In the genomic region with DNA sequence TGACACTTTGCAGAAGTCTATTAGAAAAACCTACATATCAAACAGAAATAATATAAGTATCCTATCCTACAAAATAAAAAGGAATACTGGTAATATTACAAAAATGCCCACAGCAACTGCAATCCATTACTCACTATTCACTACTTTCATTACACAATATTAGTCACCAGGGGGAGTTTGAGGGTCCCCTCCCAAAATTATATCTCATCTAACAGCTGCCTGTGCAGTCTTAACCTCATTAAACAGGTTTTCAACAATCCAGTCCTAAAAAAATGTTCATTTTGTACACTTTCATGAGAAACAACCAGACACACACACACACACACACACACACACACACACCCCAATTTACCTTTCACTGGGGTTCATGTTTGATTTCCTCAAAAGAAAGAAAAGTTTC, we compare ENCODE assay signal across 12 cellular contexts. TPM values are rescaled to one million over a fixed set of nuclear protein-coding genes. Genes with fewer than 3 reads are reported as not detected.
DNase-seq lines count a peak whose midpoint lies in the region; ATAC-seq, FAIRE-seq and TF ChIP-seq lines count a peak whose summit lies in the region.
"Had no signal": no experiment of that assay in that cellular context is flagged by ENCODE, and none has a peak within 500 bp of the region (broad histone marks: within the 10 kb centered on the region; RNA-seq: fewer than 3 reads in every experiment).

No MANE protein-coding gene starts in this region.

- H3K9ac ChIP-seq in GM12878 (ENCODE audit: control insufficient read depth, insufficient read depth, low read length): no peak overlapping the region

- SMC1A ChIA-PET in GM12878 (lab: Charles Lee; ENCODE audit: uncharacterized antibody, unreplicated experiment): interaction anchor here (0.7 kb wide), 1 partner anchor 95 kb away, joined by 3 read pairs; no protein-coding TSS in a partner anchor

- H3K4me1 Mint-ChIP-seq in nephron: peaks cover 42% of the 10 kb centered on the region

- 0 out of 2 replicates have a peak, but pooled peaks have one; percentile 6 for TF ChIP-seq RAD21 in GM12878 (IDR thresholded peaks at IDR 0.05; ENCODE audit: insufficient read depth, low read depth, low read length)

- no peaks in the 10 kb centered on the region for H3K36me3 ChIP-seq in GM12878 (ENCODE audit: control insufficient read depth in 2 of 2, insufficient read depth in 2 of 2, low read length in 1 of 2)
- H3K36me3 ChIP-seq: lower lobe of right lung had no signal

- H4K20me1 ChIP-seq in GM12878 (ENCODE audit: control insufficient read depth, insufficient read depth): no peaks in the 10 kb centered on the region

- no peak for FAIRE-seq in GM12878 (lab: Jason Lieb, UNC)
- FAIRE-seq: endothelial cell of umbilical vein had no signal

- peaks cover 2% of the 10 kb centered on the region for H3K36me3 Mint-ChIP-seq in nephron (ENCODE audit: low read depth)

- peak overlapping the region; percentile 85 for H3K4me2 ChIP-seq in GM12878 (ENCODE audit: control insufficient read depth, insufficient read depth)

- no peaks in the 10 kb centered on the region for H3K27me3 ChIP-seq in GM12878 (replicated peaks in 1 of 2; ENCODE audit: control insufficient read depth in 2 of 2, insufficient read depth in 2 of 2, low read length in 1 of 2)

- intact Hi-C loops in GM12878 (cut with micrococcal nuclease; ENCODE audit: unreplicated experiment): loop anchor here (10.0 kb wide), 1 partner anchor 891 kb away; the partner anchor contains the start of genes PAICS and PPAT

- H3K4me3 ChIP-seq in GM12878: peak overlapping the region; percentile 80; the same call in 1 of the 2 replicates

- no peaks in the 10 kb centered on the region for H3K4me1 ChIP-seq in GM12878 (ENCODE audit: control insufficient read depth, insufficient read depth, low read length)

- BruUV-seq in GM12878 (replicated peaks; lab: Mats Ljungman, UMichigan): no TSS peak

- TF ChIP-seq EP300 in GM12878 (IDR thresholded peaks at IDR 0.05; ENCODE audit: borderline replicate concordance in 1 of 2, control insufficient read depth in 1 of 2, low read depth in 2 of 2, low read length in 2 of 2): no peak

- no peaks in the 10 kb centered on the region for H3K9me3 Mint-ChIP-seq in nephron
- H3K9me3 Mint-ChIP-seq: T-helper 2 cell treated with Interferon-gamma antibody and Interleukin-4, amounts not matched to agents 5 μg/mL and 100 μg/mL, for 36 hours had no signal

- no peaks in the 10 kb centered on the region for H3K9me3 ChIP-seq in GM12878 (replicated peaks; ENCODE audit: control insufficient read depth, insufficient read depth, low read length)
- H3K9me3 ChIP-seq: lower lobe of right lung had no signal

- no peak for ATAC-seq in GM12878
- ATAC-seq: lower lobe of right lung had no signal

- no peak overlapping the region for H2AFZ ChIP-seq in GM12878 (ENCODE audit: control insufficient read depth, low read depth, low read length)

- no peak for TF ChIP-seq POLR2A in GM12878 (IDR thresholded peaks at IDR 0.05; ENCODE audit: low read depth, low read length)

- in situ Hi-C loops in GM12878 (cut with MboI): no loop called here

- H3K79me2 ChIP-seq in GM12878 (ENCODE audit: control insufficient read depth, insufficient read depth, low read length): peaks cover 41% of the 10 kb centered on the region

- no peak overlapping the region; the same call in 1 of the 2 replicates for H3K27ac ChIP-seq in GM12878 (ENCODE audit: control insufficient read depth, insufficient read depth)
- H3K27ac ChIP-seq: lower lobe of right lung had no signal

- H3K27ac Mint-ChIP-seq in nephron: peak overlapping the region; percentile 99
- H3K27ac Mint-ChIP-seq: T-helper 2 cell treated with Interferon-gamma antibody and Interleukin-4, amounts not matched to agents 5 μg/mL and 100 μg/mL, for 36 hours had no signal

- H3K4me3 Mint-ChIP-seq in nephron: peak overlapping the region; percentile 91 to 99 (median 98)
- H3K4me3 Mint-ChIP-seq: T-helper 2 cell treated with Interferon-gamma antibody and Interleukin-4, amounts not matched to agents 5 μg/mL and 100 μg/mL, for 36 hours had no signal

- DNase-seq in ELR (ENCODE audit: low read depth): peak; percentile 58
- DNase-seq in Kasumi-1 (lab: John Stamatoyannopoulos, UW): peak; percentile 46 to 63
- DNase-seq in GM12878 (ENCODE audit: low read depth, low spot score): no peak
- no peak for DNase-seq in NCI-H2107 treated with DMSO at 0.1 percent for 48 hours (lab: John Stamatoyannopoulos, UW; ENCODE audit: unreplicated experiment)
- no peak for DNase-seq in GDM1 (lab: John Stamatoyannopoulos, UW)
- no peak for DNase-seq in medulla oblongata (ENCODE audit: extremely low spot score)
- DNase-seq: activated gamma-delta T cell, lower lobe of right lung had no signal

- CTCF ChIA-PET in GM12878 (lab: Yijun Ruan, JAX): no interaction called here

- RAD21 ChIA-PET in GM12878 (lab: Charles Lee; ENCODE audit: unreplicated experiment): interaction anchor here (0.6 to 1.1 kb wide), 2 partner anchors 11 to 327 kb away, joined by 3 read pairs; no protein-coding TSS in a partner anchor

- no peaks in the 10 kb centered on the region for H3K27me3 Mint-ChIP-seq in nephron (ENCODE audit: low read depth)

- TF ChIP-seq CTCF in GM12878 (IDR thresholded peaks at IDR 0.05 in 2 of 3, conservative IDR thresholded peaks at IDR 0.05 in 1 of 3; ENCODE audit: control insufficient read depth in 2 of 3, extremely low read depth in 1 of 3, insufficient read depth in 1 of 3, low read depth in 3 of 3, low read length in 3 of 3) (no peak; a peak in 1 of 6 replicates), nephron (IDR thresholded peaks at IDR 0.05; ENCODE audit: unreplicated experiment in 3 of 3) (peak in 2 of 3 experiments; percentile 8 to 32)

- POLR2A ChIA-PET in GM12878 (lab: Charles Lee): interaction anchor here (0.7 to 1.8 kb wide), 2 partner anchors 25 to 1260 kb away, joined by 3 to 5 read pairs; no protein-coding TSS in a partner anchor

TF ChIP-seq in GM12878, 131 proteins besides CTCF, POLR2A, EP300 and RAD21:
- TF ChIP-seq JUNB (IDR thresholded peaks at IDR 0.05) (peak; percentile 36), TCF7 (IDR thresholded peaks at IDR 0.05; ENCODE audit: borderline replicate concordance) (0 out of 2 replicates have a peak, but pooled peaks have one; percentile 11), RUNX3 (IDR thresholded peaks at IDR 0.05; ENCODE audit: low read length) (peak; percentile 7; the same call in 1 of the 2 replicates), SMAD5 (IDR thresholded peaks at IDR 0.05; ENCODE audit: low read depth) (no peak)
TF ChIP-seq in GM12878: peak in this region for 3.

RNA-seq across cellular contexts. Expression of gene CLOCK, which starts 2.9 kb away (rescaled TPM):
- 43.0 and 43.8 TPM in 2 replicates for total RNA-seq in GM12878 (2013; cell fraction: nucleolus; rRNA removed)
- 10.6 and 11.6 TPM in 2 replicates for total RNA-seq in GM12878 (2014; rRNA removed)
- total RNA-seq in GM12878 (2014; rRNA removed; fragmentation: Illumina TruSeq; extraction: Trizol): 9.1 and 11.5 TPM in 2 replicates
- 8.0 and 10.4 TPM in 2 replicates for total RNA-seq in GM12878 (2021)
- polyA plus RNA-seq in GM12878 (2011; ENCODE audit: low read depth): 1.9 TPM
- polyA plus RNA-seq in GM12878 (2011; rRNA removed): 10.3 and 11.7 TPM in 2 replicates
- 4.2 and 6.6 TPM in 2 replicates for polyA plus RNA-seq in GM12878 (2011; cell fraction: cytosol; rRNA removed)
- polyA plus RNA-seq in GM12878 (2011; cell fraction: nucleus; rRNA removed): 15.6 and 16.1 TPM in 2 replicates
- 3.9 and 4.2 TPM in 2 replicates for polyA plus RNA-seq in GM12878 (2012)
- 7.3 and 10.3 TPM in 2 replicates for polyA plus RNA-seq in GM12878 (2014; fragmentation: Illumina TruSeq; extraction: Trizol)
- 1 to 10 TPM; 2.8 to 3.5 TPM for polyA plus RNA-seq in GM12878 (2014; fragmentation: Nextera tagmentation; extraction: Ambion mirVana)
- 5.5 and 6.0 TPM in 2 replicates for polyA plus RNA-seq in GM12878 (2014; rRNA removed)
- 10 to 100 TPM; 10.5 to 11.7 TPM for polyA plus RNA-seq in GM12878 (2016; fragmentation: Nextera tagmentation; extraction: Ambion mirVana)
- 29.8 and 31.7 TPM in 2 replicates for polyA minus RNA-seq in GM12878 (2011; rRNA and poly(A)+ RNA removed)
- polyA minus RNA-seq in GM12878 (2011; cell fraction: cytosol; rRNA and poly(A)+ RNA removed): 6.1 and 7.2 TPM in 2 replicates
- 27.9 and 36.9 TPM in 2 replicates for polyA minus RNA-seq in GM12878 (2011; cell fraction: nucleus; rRNA and poly(A)+ RNA removed)

RNA-seq across cellular contexts. Expression of gene PDCL2, which starts 48.2 kb away (rescaled TPM):
- not detected in 2 replicates for total RNA-seq in GM12878 (2013; cell fraction: nucleolus; rRNA removed)
- total RNA-seq in GM12878 (2014; rRNA removed) (not detected in 2 replicates), GM12878 (2014; rRNA removed; fragmentation: Illumina TruSeq; extraction: Trizol) (not detected in 2 replicates), GM12878 (2021) (not detected in 2 replicates)
- not detected for polyA plus RNA-seq in GM12878 (2011; ENCODE audit: low read depth)
- polyA plus RNA-seq in GM12878 (2011; rRNA removed) (not detected in 2 replicates), GM12878 (2014; fragmentation: Illumina TruSeq; extraction: Trizol) (not detected in 2 replicates), GM12878 (2014; fragmentation: Nextera tagmentation; extraction: Ambion mirVana) (not detected), GM12878 (2014; rRNA removed) (not detected in 2 replicates), GM12878 (2016; fragmentation: Nextera tagmentation; extraction: Ambion mirVana) (not detected)
- polyA plus RNA-seq in GM12878 (2011; cell fraction: cytosol; rRNA removed): not detected in 2 replicates
- polyA plus RNA-seq in GM12878 (2011; cell fraction: nucleus; rRNA removed): not detected in 2 replicates
- polyA plus RNA-seq in GM12878 (2012): not detected in 2 replicates
- polyA minus RNA-seq in GM12878 (2011; rRNA and poly(A)+ RNA removed): not detected in 2 replicates
- polyA minus RNA-seq in GM12878 (2011; cell fraction: cytosol; rRNA and poly(A)+ RNA removed): not detected in 2 replicates
- not detected in 2 replicates for polyA minus RNA-seq in GM12878 (2011; cell fraction: nucleus; rRNA and poly(A)+ RNA removed)
- total RNA-seq: endothelial cell of umbilical vein, lower lobe of right lung, subcutaneous adipose tissue had no signal
- polyA plus RNA-seq: endothelial cell of umbilical vein had no signal

Comparison
In these comparisons a context has a peak if more than half of its experiments do, and no peak if none do; other contexts are left out.
1. DNase-seq: peak in ELR (single experiment) and Kasumi-1 (2 of 2); none in GM12878 (single experiment), NCI-H2107 treated with DMSO at 0.1 percent for 48 hours (single experiment), GDM1 (single experiment) and medulla oblongata (single experiment).
2. CTCF ChIP-seq: peak in nephron (2 of 3); none in GM12878 (0 of 3).